8 cellular contexts compared by ENCODE assay signal in genomic region chr12:100266163-100266801, GRCh38. TPM values are rescaled to one million over a fixed set of nuclear protein-coding genes. Genes with fewer than 3 reads are reported as not detected.
DNase-seq lines count a peak whose midpoint lies in the region; ATAC-seq and TF ChIP-seq lines count a peak whose summit lies in the region.

No MANE protein-coding gene starts in this region.

- H3K9me3 ChIP-seq in Panc1 (ENCODE audit: control insufficient read depth, insufficient read depth, low read depth, low read length), result no peaks in the 10 kb centered on the region
- no peaks in the 10 kb centered on the region for H3K9me3 ChIP-seq in fibroblast of lung (ENCODE audit: control insufficient read depth, insufficient read depth, low read depth, low read length)
- H3K9me3 ChIP-seq in skeletal muscle satellite cell (replicated peaks; ENCODE audit: low read length), result no peaks in the 10 kb centered on the region

- H3K27me3 ChIP-seq in Panc1 (ENCODE audit: control insufficient read depth, insufficient read depth, low read length) (no peaks in the 10 kb centered on the region), fibroblast of lung (ENCODE audit: control insufficient read depth, insufficient read depth, low read length) (no peaks in the 10 kb centered on the region), skeletal muscle satellite cell (ENCODE audit: control insufficient read depth, insufficient read depth, low read length) (no peaks in the 10 kb centered on the region)

- peak overlapping the region; percentile 60 to 91 for H3K4me3 ChIP-seq in Panc1 (ENCODE audit: low read depth in 2 of 2, low read length in 2 of 2)
- peak overlapping the region; percentile 80 to 97 (median 87) for H3K4me3 ChIP-seq in fibroblast of lung (replicated peaks in 1 of 4; ENCODE audit: control extremely low read depth in 1 of 4, insufficient read depth in 1 of 4, low read depth in 3 of 4, low read length in 4 of 4)
- peak overlapping the region; percentile 93 for H3K4me3 ChIP-seq in skeletal muscle satellite cell (ENCODE audit: low read length)

- POLR2A ChIA-PET in Panc1 (lab: Charles Lee), result interaction anchor here (0.7 to 1.0 kb wide), 4 partner anchors 37 to 309 kb away, joined by 3 to 19 read pairs (median 8); no protein-coding TSS in a partner anchor

- intact Hi-C loops in Panc1 (cut with micrococcal nuclease; ENCODE audit: unreplicated experiment), result no loop called here

- peak; percentile 36 for DNase-seq in NCI-H2227 (lab: John Stamatoyannopoulos, UW; ENCODE audit: unreplicated experiment)
- DNase-seq in NCI-H2227 treated with DMSO at 0.1 percent for 48 hours (lab: John Stamatoyannopoulos, UW), result no peak
- no peak for DNase-seq in Panc1 (ENCODE audit: low read depth, low spot score)
- DNase-seq in fibroblast of lung (ENCODE audit: low read depth in 2 of 2), result no peak
- DNase-seq in cerebellar cortex (ENCODE audit: low spot score), result no peak
- no peak for DNase-seq in HK-2 (ENCODE audit: unreplicated experiment)

- ATAC-seq in HG02623 (IDR thresholded peaks at IDR 0.05; ENCODE audit: unreplicated experiment), result peak; percentile 6
- ATAC-seq in Panc1, result peak; percentile 34

- peak overlapping the region; percentile 98 for H2AFZ ChIP-seq in fibroblast of lung (ENCODE audit: low read length)

- peak overlapping the region; percentile 76 for H3K27ac ChIP-seq in Panc1 (ENCODE audit: low read length)
- H3K27ac ChIP-seq in fibroblast of lung (ENCODE audit: insufficient read depth, low read length), result peak overlapping the region; percentile 94

- no peaks in the 10 kb centered on the region for H4K20me1 ChIP-seq in fibroblast of lung (ENCODE audit: control insufficient read depth, extremely low read depth, insufficient read depth, low read length)

- TSS peak; percentile 85 for BruUV-seq in Panc1 (replicated peaks; lab: Mats Ljungman, UMichigan)

- H3K4me1 ChIP-seq in Panc1 (ENCODE audit: control insufficient read depth, insufficient read depth, low read length) (peaks cover 8% of the 10 kb centered on the region; the same call in 1 of the 2 replicates), fibroblast of lung (ENCODE audit: control insufficient read depth, extremely low read depth, insufficient read depth, low read length) (peaks cover 4% of the 10 kb centered on the region), skeletal muscle satellite cell (ENCODE audit: control insufficient read depth, insufficient read depth, low read length) (peaks cover 19% of the 10 kb centered on the region)

- H3K4me2 ChIP-seq in fibroblast of lung (ENCODE audit: extremely low read depth, insufficient read depth, low read length) (peak overlapping the region; percentile 84), skeletal muscle satellite cell (ENCODE audit: low read length) (peak overlapping the region; percentile 82)

- H3K9ac ChIP-seq in fibroblast of lung (ENCODE audit: insufficient read depth, low read length), result peak overlapping the region; percentile 60
- H3K9ac ChIP-seq in skeletal muscle satellite cell (ENCODE audit: low read depth, low read length), result peak overlapping the region; percentile 97

- no peak for TF ChIP-seq CTCF in Panc1 (IDR thresholded peaks at IDR 0.05)
- TF ChIP-seq CTCF in fibroblast of lung (conservative IDR thresholded peaks at IDR 0.05 in 1 of 2, IDR thresholded peaks at IDR 0.05 in 1 of 2; ENCODE audit: low read depth in 1 of 2, low read length in 2 of 2), result no peak

- peaks cover 35% of the 10 kb centered on the region for H3K79me2 ChIP-seq in fibroblast of lung (ENCODE audit: control insufficient read depth, insufficient read depth, low read length)

- H3K36me3 ChIP-seq in Panc1 (ENCODE audit: control insufficient read depth, insufficient read depth, low read length) (peaks cover 2% of the 10 kb centered on the region; the same call in 1 of the 2 replicates), fibroblast of lung (ENCODE audit: control insufficient read depth, insufficient read depth, low read length) (no peaks in the 10 kb centered on the region), skeletal muscle satellite cell (ENCODE audit: insufficient read depth, low read length) (no peaks in the 10 kb centered on the region)

- in situ Hi-C loops in Panc1 (cut with HindIII; ENCODE audit: low pct_unique_long_range_greater_than_20kb, low sequenced_read_pairs), result no loop called here

- CTCF ChIA-PET in Panc1 (lab: Charles Lee), result no interaction called here

RNA-seq across cellular contexts. Expression of gene DEPDC4, which starts 0.6 kb away (rescaled TPM):
- 2.6 TPM for total RNA-seq in Panc1 (2021; ENCODE audit: unreplicated experiment)
- polyA plus RNA-seq in Panc1 (2012; ENCODE audit: insufficient read length), result 1.4 TPM
- total RNA-seq in fibroblast of lung, result 1.0 and 1.2 TPM in 2 replicates
- polyA plus RNA-seq in fibroblast of lung, result 1.3 and 1.9 TPM in 2 replicates
- 0.61 and 0.66 TPM in 2 replicates for polyA plus RNA-seq in fibroblast of lung (2012)
- not detected in 2 replicates for polyA minus RNA-seq in fibroblast of lung (ENCODE audit: low replicate concordance)
- 0.66 and 1.5 TPM in 2 replicates for total RNA-seq in skeletal muscle satellite cell (2012; rRNA removed)

RNA-seq across cellular contexts. Expression of gene SCYL2, which starts 0.7 kb away (rescaled TPM):
- total RNA-seq in Panc1 (2021; ENCODE audit: unreplicated experiment) (45.3 TPM), fibroblast of lung (37.5 and 47.9 TPM in 2 replicates)
- polyA plus RNA-seq in Panc1 (2012; ENCODE audit: insufficient read length), result 14.5 TPM
- polyA plus RNA-seq in fibroblast of lung, result 34.6 and 43.0 TPM in 2 replicates
- 21.1 and 25.7 TPM in 2 replicates for polyA plus RNA-seq in fibroblast of lung (2012)
- 7.3 and 8.8 TPM in 2 replicates for polyA minus RNA-seq in fibroblast of lung (ENCODE audit: low replicate concordance)
- 30.4 and 34.0 TPM in 2 replicates for total RNA-seq in skeletal muscle satellite cell (2012; rRNA removed)
